In genomic region chr12:52992699-52993557, GRCh38 we compare ENCODE assay signal across 12 cellular contexts. TPM values are rescaled to one million over a fixed set of nuclear protein-coding genes. Genes with fewer than 3 reads are reported as not detected.
A peak's percentile ranks its signal among the peaks of the same experiment; 100 is the strongest.
DNase-seq lines count a peak whose midpoint lies in the region; ATAC-seq and TF ChIP-seq lines count a peak whose summit lies in the region.
"Had no signal": no experiment of that assay in that cellular context is flagged by ENCODE, and none has a peak within 500 bp of the region (broad histone marks: within the 10 kb centered on the region; RNA-seq: fewer than 3 reads in every experiment).

No MANE protein-coding gene starts in this region.

- TF ChIP-seq CTCF in Calu3 (IDR thresholded peaks at IDR 0.05; ENCODE audit: unreplicated experiment) (no peak), epithelial cell of esophagus (IDR thresholded peaks at IDR 0.05; ENCODE audit: insufficient read depth, low read depth, low read length, missing control alignments) (no peak)

- peaks cover 11% of the 10 kb centered on the region for H3K4me1 Mint-ChIP-seq in Calu3 (ENCODE audit: low read depth, unreplicated experiment)
- H3K4me1 Mint-ChIP-seq: activated naive CD8-positive, alpha-beta T cell treated with anti-CD3 and anti-CD28 coated beads, Interleukin-2, amount 50 U/mL, for 24 hours had no signal

- ATAC-seq in GM18519 (IDR thresholded peaks at IDR 0.05; ENCODE audit: low FRiP score, unreplicated experiment): no peak
- ATAC-seq: activated naive CD8-positive, alpha-beta T cell treated with anti-CD3 and anti-CD28 coated beads, Interleukin-2, amount 50 U/mL, for 24 hours had no signal

- peak overlapping the region in 1 of 2 donors; percentile 41 for H3K9ac ChIP-seq in mucosa of rectum (ENCODE audit: low read depth in 1 of 2, low read length in 2 of 2)

- no peaks in the 10 kb centered on the region for H3K9me3 ChIP-seq in mucosa of rectum (ENCODE audit: control insufficient read depth in 2 of 2, low read length in 2 of 2)
- H3K9me3 ChIP-seq: tibial artery had no signal

- H3K27me3 ChIP-seq in mucosa of rectum (ENCODE audit: control insufficient read depth in 2 of 2, insufficient read depth in 2 of 2, low read length in 2 of 2): no peaks in the 10 kb centered on the region
- H3K27me3 ChIP-seq: tibial artery had no signal

- CTCF ChIA-PET in Calu3 (lab: Charles Lee): interaction anchor here (0.6 to 2.0 kb wide), 5 partner anchors 12 to 566 kb away, joined by 3 to 8 read pairs (median 3); no protein-coding TSS in a partner anchor

- DNase-seq in Calu3 (peak; percentile 66), NCI-H226 (peak; percentile 65), epithelial cell of esophagus (ENCODE audit: low read depth) (peak; percentile 86), activated T-cell treated with anti-CD3 and anti-CD28 coated beads for 4 hours (no peak), NCI-H1092 (lab: John Stamatoyannopoulos, UW) (no peak)
- DNase-seq in activated CD4-positive, alpha-beta T cell treated with anti-CD3 and anti-CD28 coated beads for 4 hours: no peak
- DNase-seq: activated naive CD8-positive, alpha-beta T cell treated with anti-CD3 and anti-CD28 coated beads, Interleukin-2, amount 50 U/mL, for 24 hours; Karpas-422; NCI-H446; tibial artery had no signal

- intact Hi-C loops in Calu3 (cut with micrococcal nuclease; ENCODE audit: unreplicated experiment): loop anchor here (2.0 kb wide), 1 partner anchor 14 kb away; the partner anchor contains the start of gene EIF4B

- H3K27ac ChIP-seq in mucosa of rectum (ENCODE audit: low read depth in 2 of 2, low read length in 2 of 2): peak overlapping the region; percentile 74 to 87
- H3K27ac ChIP-seq: tibial artery had no signal

- peaks cover 11% of the 10 kb centered on the region for H3K36me3 Mint-ChIP-seq in Calu3 (ENCODE audit: insufficient read depth, unreplicated experiment)

- no peaks in the 10 kb centered on the region for H3K27me3 Mint-ChIP-seq in Calu3 (ENCODE audit: unreplicated experiment)
- H3K27me3 Mint-ChIP-seq: activated naive CD8-positive, alpha-beta T cell treated with anti-CD3 and anti-CD28 coated beads, Interleukin-2, amount 50 U/mL, for 24 hours had no signal

- H3K4me1 ChIP-seq in mucosa of rectum (ENCODE audit: control insufficient read depth in 2 of 2, insufficient read depth in 2 of 2, low read length in 2 of 2): peaks cover 10 to 23% of the 10 kb centered on the region in 2 donors
- H3K4me1 ChIP-seq: tibial artery had no signal

- peak overlapping the region; percentile 2 for H3K4me3 Mint-ChIP-seq in Calu3 (ENCODE audit: low read depth, unreplicated experiment)
- H3K4me3 Mint-ChIP-seq: activated naive CD8-positive, alpha-beta T cell treated with anti-CD3 and anti-CD28 coated beads, Interleukin-2, amount 50 U/mL, for 24 hours had no signal

- H3K4me3 ChIP-seq in epithelial cell of esophagus (ENCODE audit: low read length) (no peak overlapping the region), mucosa of rectum (ENCODE audit: low read length in 2 of 2) (no peak overlapping the region)
- H3K4me3 ChIP-seq: tibial artery had no signal

- no peaks in the 10 kb centered on the region for H3K36me3 ChIP-seq in mucosa of rectum (ENCODE audit: control insufficient read depth in 2 of 2, insufficient read depth in 2 of 2, low read length in 2 of 2)
- H3K36me3 ChIP-seq: tibial artery had no signal

- H3K9me3 Mint-ChIP-seq in Calu3 (ENCODE audit: low read depth, unreplicated experiment): no peaks in the 10 kb centered on the region
- H3K9me3 Mint-ChIP-seq: activated naive CD8-positive, alpha-beta T cell treated with anti-CD3 and anti-CD28 coated beads, Interleukin-2, amount 50 U/mL, for 24 hours had no signal

- peak overlapping the region; percentile 85 for H3K27ac Mint-ChIP-seq in Calu3 (ENCODE audit: unreplicated experiment)
- H3K27ac Mint-ChIP-seq: activated naive CD8-positive, alpha-beta T cell treated with anti-CD3 and anti-CD28 coated beads, Interleukin-2, amount 50 U/mL, for 24 hours had no signal

- BruUV-seq in Calu3 (replicated peaks; lab: Mats Ljungman, UMichigan): no TSS peak

RNA-seq across cellular contexts. Expression of gene EIF4B, which starts 13.3 kb away (rescaled TPM):
- 242 and 272 TPM in 2 replicates for total RNA-seq in Calu3 (2022)

RNA-seq across cellular contexts. Expression of gene KRT18, which starts 44.0 kb away (rescaled TPM):
- total RNA-seq in Calu3 (2022): 1,777 and 1,816 TPM in 2 replicates

RNA-seq across cellular contexts. Expression of gene TNS2, which starts 56.9 kb away (rescaled TPM):
- total RNA-seq in Calu3 (2022): 1.3 and 4.7 TPM in 2 replicates

Comparison
In these comparisons a context has a peak if more than half of its experiments do, and no peak if none do; other contexts are left out.
1. DNase-seq: peak in Calu3 (single experiment), NCI-H226 (single experiment) and epithelial cell of esophagus (single experiment); none in activated CD4-positive, alpha-beta T cell treated with anti-CD3 and anti-CD28 coated beads for 4 hours (0 of 2), activated T-cell treated with anti-CD3 and anti-CD28 coated beads for 4 hours (single experiment) and NCI-H1092 (single experiment).